In the genomic region with DNA sequence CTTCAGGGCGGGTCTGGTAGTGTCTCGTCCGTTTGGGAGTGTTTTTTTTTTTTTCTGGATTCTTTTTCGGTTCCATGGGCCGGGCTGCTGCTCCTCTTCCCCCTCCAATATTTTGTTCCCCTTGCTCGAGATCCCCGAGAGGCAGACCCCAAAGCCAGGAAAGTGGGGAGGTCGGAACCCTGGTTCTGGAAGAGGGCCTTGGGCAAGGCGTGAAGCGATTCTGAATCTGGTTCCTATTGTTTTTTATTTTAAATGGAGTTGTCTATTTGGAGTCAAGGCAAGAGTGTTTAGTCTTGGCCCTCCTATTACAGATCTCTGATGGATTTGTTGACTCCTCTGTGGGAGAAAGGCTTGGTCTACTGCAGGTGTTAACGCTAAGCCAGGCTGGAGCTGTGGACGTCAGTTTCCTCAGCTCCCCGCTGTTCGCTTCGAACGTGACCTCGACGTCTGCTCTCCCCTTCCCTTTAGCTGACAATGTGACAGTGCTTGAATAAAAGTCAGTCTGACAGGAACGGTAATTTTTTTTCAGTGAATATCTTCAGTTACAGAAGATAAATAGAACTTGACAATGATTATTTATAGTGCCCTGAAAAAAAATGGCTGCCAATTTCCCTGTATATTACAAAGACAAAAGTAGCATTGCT, we compare ENCODE assay signal across 8 cellular contexts. TPM values are rescaled to one million over a fixed set of nuclear protein-coding genes. Genes with fewer than 3 reads are reported as not detected.
DNase-seq lines count a peak whose midpoint lies in the region; ATAC-seq, FAIRE-seq and TF ChIP-seq lines count a peak whose summit lies in the region.

No MANE protein-coding gene starts in this region.

- DNase-seq in D341Med (ENCODE audit: low spot score) (peak; percentile 38), T-helper 17 cell (peak in 2 of 3 donors; percentile 13 to 20), breast epithelium (ENCODE audit: low spot score in 2 of 2) (peak in 1 of 2 donors; percentile 26), keratinocyte (ENCODE audit: low read depth, low spot score) (no peak), H54 (ENCODE audit: insufficient read length, low spot score) (no peak)
- peak; percentile 27 for DNase-seq in stimulated activated CD4-positive, alpha-beta T cell treated with anti-CD3 and anti-CD28 coated beads, Interleukin-12 subunit alpha, Interleukin-12 subunit beta, amount 100 ng/mL, for 4 hours

- H3K4me1 Mint-ChIP-seq in T-helper 17 cell, result peaks cover 21% of the 10 kb centered on the region

- H3K27ac ChIP-seq in KMS-11, result peak overlapping the region; percentile 98
- peak overlapping the region; percentile 98 to 99 for H3K27ac ChIP-seq in breast epithelium
- H3K27ac ChIP-seq in keratinocyte (ENCODE audit: control insufficient read depth, insufficient read depth, low read length), result peak overlapping the region; percentile 98

- no peaks in the 10 kb centered on the region for H3K27me3 Mint-ChIP-seq in T-helper 17 cell

- dilution Hi-C loops in keratinocyte (cut with MboI; ENCODE audit: extremely low pct_ligation_motif_present, low sequenced_read_pairs), result no loop called here

- peaks cover 4% of the 10 kb centered on the region for H3K36me3 Mint-ChIP-seq in T-helper 17 cell (ENCODE audit: low read depth)

- TF ChIP-seq POLR2A in breast epithelium (IDR thresholded peaks at IDR 0.05), result no peak
- no peak for TF ChIP-seq POLR2A in H54 (IDR thresholded peaks at IDR 0.05; ENCODE audit: low read depth, low read length)

- H3K4me1 ChIP-seq in KMS-11 (ENCODE audit: low read depth, poor library complexity, severe bottlenecking) (peaks cover 12% of the 10 kb centered on the region), breast epithelium (no peaks in the 10 kb centered on the region), keratinocyte (ENCODE audit: control insufficient read depth, extremely low read depth, insufficient read depth, low read length) (no peaks in the 10 kb centered on the region)

- intact Hi-C loops in breast epithelium (cut with DNase I; ENCODE audit: low total_unique reads), result loop anchor here (5.0 kb wide), 1 partner anchor 1065 kb away; no protein-coding TSS in a partner anchor

- H2AFZ ChIP-seq in KMS-11 (ENCODE audit: low read depth) (peak overlapping the region; percentile 94), keratinocyte (ENCODE audit: control insufficient read depth, low read length) (peak overlapping the region; percentile 85)

- H3K27me3 ChIP-seq in KMS-11 (ENCODE audit: insufficient read depth, low read depth) (no peaks in the 10 kb centered on the region), breast epithelium (no peaks in the 10 kb centered on the region), keratinocyte (ENCODE audit: control insufficient read depth, extremely low read depth, insufficient read depth, low read length) (no peaks in the 10 kb centered on the region)

- H3K79me2 ChIP-seq in KMS-11 (ENCODE audit: insufficient read depth, low read depth), result peaks cover 26% of the 10 kb centered on the region; the same call in 1 of the 2 replicates
- peaks cover 12% of the 10 kb centered on the region for H3K79me2 ChIP-seq in keratinocyte (ENCODE audit: control insufficient read depth, insufficient read depth, low read length)

- peak overlapping the region; percentile 100 for H3K27ac Mint-ChIP-seq in T-helper 17 cell

- no peak for FAIRE-seq in keratinocyte (lab: Jason Lieb, UNC)
- FAIRE-seq in H54 (lab: Jason Lieb, UNC), result no peak

- H3K9ac ChIP-seq in KMS-11 (peak overlapping the region; percentile 100), keratinocyte (ENCODE audit: control insufficient read depth, extremely low read depth, insufficient read depth, low read length) (peak overlapping the region; percentile 100)

- no peak for ATAC-seq in T-helper 17 cell
- ATAC-seq in HG02870 (IDR thresholded peaks at IDR 0.05; ENCODE audit: unreplicated experiment), result no peak

- H4K20me1 ChIP-seq in KMS-11 (ENCODE audit: insufficient read depth) (no peaks in the 10 kb centered on the region), keratinocyte (ENCODE audit: control insufficient read depth, extremely low read depth, insufficient read depth, low read length) (no peaks in the 10 kb centered on the region)

- H3K4me2 ChIP-seq in KMS-11, result peak overlapping the region; percentile 77
- peak overlapping the region; percentile 87 for H3K4me2 ChIP-seq in keratinocyte (ENCODE audit: control insufficient read depth, extremely low read depth, insufficient read depth, low read depth, low read length)

- H3K4me3 ChIP-seq in KMS-11 (IDR thresholded peaks at IDR 0.05; ENCODE audit: insufficient read depth, low read depth, low read length) (no peak overlapping the region), breast epithelium (peak overlapping the region; percentile 65 to 80 (median 78)), keratinocyte (ENCODE audit: control insufficient read depth in 2 of 3, extremely low read depth in 1 of 3, insufficient read depth in 2 of 3, low read depth in 1 of 3, low read length in 3 of 3) (peak overlapping the region; percentile 64 to 96 (median 88))

- peak overlapping the region; percentile 96 for H3K4me3 Mint-ChIP-seq in T-helper 17 cell

- H3K9me1 ChIP-seq in keratinocyte (ENCODE audit: control insufficient read depth, extremely low read depth, insufficient read depth, low read length), result no peaks in the 10 kb centered on the region

- H3K9me3 ChIP-seq in T-helper 17 cell (ENCODE audit: control insufficient read depth, low read length, poor library complexity, severe bottlenecking) (no peaks in the 10 kb centered on the region), breast epithelium (no peaks in the 10 kb centered on the region), keratinocyte (ENCODE audit: control insufficient read depth, low read depth, low read length) (no peaks in the 10 kb centered on the region)

- no peaks in the 10 kb centered on the region for H3K36me3 ChIP-seq in KMS-11 (ENCODE audit: insufficient read depth)
- H3K36me3 ChIP-seq in breast epithelium, result no peaks in the 10 kb centered on the region
- H3K36me3 ChIP-seq in keratinocyte (ENCODE audit: control insufficient read depth in 2 of 2, extremely low read depth in 1 of 2, insufficient read depth in 2 of 2, low read length in 2 of 2), result no peaks in the 10 kb centered on the region

- TF ChIP-seq CTCF in KMS-11 (conservative IDR thresholded peaks at IDR 0.05; ENCODE audit: low read depth, low read length) (no peak), breast epithelium (IDR thresholded peaks at IDR 0.05) (peak in 1 of 3 donors; percentile 8), keratinocyte (optimal IDR thresholded peaks at IDR 0.05 in 1 of 3, IDR thresholded peaks at IDR 0.05 in 1 of 3, conservative IDR thresholded peaks at IDR 0.05 in 1 of 3; ENCODE audit: extremely low read depth in 1 of 3, insufficient read depth in 2 of 3, low read length in 3 of 3) (no peak)

RNA-seq across cellular contexts. Expression of gene DNAJC27, which starts 0.7 kb away (rescaled TPM):
- total RNA-seq in T-helper 17 cell (10 to 100 TPM; 15.7 to 19.2 TPM), breast epithelium (10 to 100 TPM in 2 of 3 donors, 1 to 10 TPM in 1; 5.1 to 12.6 (median 10.8) TPM)
- 2.8 to 3.4 TPM (median 2.9 TPM) in 3 replicates for polyA plus RNA-seq in keratinocyte
- polyA plus RNA-seq in keratinocyte (2011; ENCODE audit: low read depth), result 3.2 TPM
- polyA plus RNA-seq in keratinocyte (2011; cell fraction: cytosol; rRNA removed), result 1.3 and 1.8 TPM in 2 replicates
- 4.1 and 6.0 TPM in 2 replicates for polyA plus RNA-seq in keratinocyte (2011; cell fraction: nucleus; rRNA removed)
- polyA plus RNA-seq in keratinocyte (2012; ENCODE audit: low replicate concordance), result 1.2 and 1.6 TPM in 2 replicates
- 3.2 to 6.1 TPM (median 5.0 TPM) in 3 replicates for polyA minus RNA-seq in keratinocyte
- polyA minus RNA-seq in keratinocyte (2011; cell fraction: cytosol; rRNA and poly(A)+ RNA removed), result 2.5 TPM
- polyA minus RNA-seq in keratinocyte (2011; cell fraction: nucleus; rRNA and poly(A)+ RNA removed), result 1.8 and 4.7 TPM in 2 replicates

RNA-seq across cellular contexts. Expression of gene ADCY3, which starts 52.4 kb away (rescaled TPM):
- 10 to 100 TPM; 40.7 to 59.3 TPM for total RNA-seq in T-helper 17 cell
- 10 to 100 TPM; 29.3 to 89.1 (median 56.1) TPM for total RNA-seq in breast epithelium
- 27.1 to 47.4 TPM (median 33.2 TPM) in 3 replicates for polyA plus RNA-seq in keratinocyte
- polyA plus RNA-seq in keratinocyte (2011; ENCODE audit: low read depth), result 15.1 TPM
- 14.9 and 18.3 TPM in 2 replicates for polyA plus RNA-seq in keratinocyte (2011; cell fraction: cytosol; rRNA removed)
- 64.9 and 72.3 TPM in 2 replicates for polyA plus RNA-seq in keratinocyte (2011; cell fraction: nucleus; rRNA removed)
- 16.4 and 41.4 TPM in 2 replicates for polyA plus RNA-seq in keratinocyte (2012; ENCODE audit: low replicate concordance)
- 49.3 to 129 TPM (median 72.4 TPM) in 3 replicates for polyA minus RNA-seq in keratinocyte
- 47.8 TPM for polyA minus RNA-seq in keratinocyte (2011; cell fraction: cytosol; rRNA and poly(A)+ RNA removed)
- 57.7 and 62.1 TPM in 2 replicates for polyA minus RNA-seq in keratinocyte (2011; cell fraction: nucleus; rRNA and poly(A)+ RNA removed)

Comparison
In these comparisons a context has a peak if more than half of its experiments do, and no peak if none do; other contexts are left out.
1. DNase-seq: peak in D341Med (single experiment), T-helper 17 cell (2 of 3) and stimulated activated CD4-positive, alpha-beta T cell treated with anti-CD3 and anti-CD28 coated beads, Interleukin-12 subunit alpha, Interleukin-12 subunit beta, amount 100 ng/mL, for 4 hours (single experiment); none in keratinocyte (single experiment) and H54 (single experiment).
2. Peak in every context shown above with its lines, with median percentiles within 50 percentile points of each other: H3K27ac ChIP-seq.